11 cellular contexts compared by ENCODE assay signal in genomic region chr4:11487876-11488545, GRCh38. TPM values are rescaled to one million over a fixed set of nuclear protein-coding genes. Genes with fewer than 3 reads are reported as not detected.
A peak's percentile ranks its signal among the peaks of the same experiment; 100 is the strongest.
DNase-seq lines count a peak whose midpoint lies in the region.
"Had no signal": no experiment of that assay in that cellular context is flagged by ENCODE, and none has a peak within 500 bp of the region (broad histone marks: within the 10 kb centered on the region; RNA-seq: fewer than 3 reads in every experiment).

No MANE protein-coding gene starts in this region.

- in situ Hi-C loops in G401 (cut with HindIII; ENCODE audit: low sequenced_read_pairs) (no loop called here), KBM-7 (cut with MboI; ENCODE audit: low pct_unique_long_range_greater_than_20kb, low sequenced_read_pairs) (no loop called here)

- DNase-seq in NCI-H2171 treated with DMSO at 0.1 percent for 48 hours (lab: John Stamatoyannopoulos, UW) (peak; percentile 55), NCI-H2171 (lab: John Stamatoyannopoulos, UW) (no peak), NCI-H2029 treated with DMSO at 0.1 percent for 48 hours (lab: John Stamatoyannopoulos, UW) (peak; percentile 29), astrocyte of the hippocampus (ENCODE audit: low read depth, low spot score) (peak; percentile 20), myocyte (ENCODE audit: low read depth) (peak; percentile 48), G401 (ENCODE audit: low spot score) (no peak), KBM-7 (no peak)
- DNase-seq in effector CD4-positive, alpha-beta T cell, result no peak
- DNase-seq: H7, NCI-H1694 treated with DMSO at 0.1 percent for 48 hours, right cardiac atrium had no signal

RNA-seq across cellular contexts. Expression of gene HS3ST1, which starts 59.3 kb away (rescaled TPM):
- total RNA-seq in myocyte, result 0.05 and 0.16 TPM in 2 replicates
- polyA plus RNA-seq in myocyte (2012), result 0.06 TPM
- total RNA-seq in G401 (2014; rRNA removed; shearing (Covaris generic)), result not detected in 2 replicates

Comparison
In these comparisons a context has a peak if more than half of its experiments do, and no peak if none do; other contexts are left out.
1. DNase-seq: peak in NCI-H2171 treated with DMSO at 0.1 percent for 48 hours (single experiment), NCI-H2029 treated with DMSO at 0.1 percent for 48 hours (single experiment), astrocyte of the hippocampus (single experiment) and myocyte (single experiment); none in NCI-H2171 (single experiment), G401 (single experiment), KBM-7 (single experiment) and effector CD4-positive, alpha-beta T cell (single experiment).